In the genomic region with DNA sequence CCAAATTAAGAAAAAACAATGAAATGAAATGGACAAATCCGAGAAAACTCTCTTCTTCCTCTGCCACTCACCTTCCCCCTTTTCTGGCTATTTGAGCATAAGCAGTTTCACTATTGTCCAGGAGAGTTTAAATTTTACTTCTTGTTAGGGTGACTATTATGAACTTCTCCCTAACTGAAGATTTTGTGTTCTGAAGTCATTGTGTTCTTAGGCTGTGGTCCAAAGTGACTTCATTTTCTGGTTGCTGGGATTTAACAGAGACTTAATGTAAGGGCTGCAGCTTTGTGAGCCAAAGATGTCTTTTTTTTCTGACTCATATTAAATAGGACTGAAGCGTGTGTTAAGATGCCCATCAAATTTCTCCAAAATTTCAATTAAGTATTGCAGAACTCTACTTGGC, we compare ENCODE assay signal across 10 cellular contexts. TPM values are rescaled to one million over a fixed set of nuclear protein-coding genes. Genes with fewer than 3 reads are reported as not detected.
DNase-seq lines count a peak whose midpoint lies in the region; ATAC-seq and TF ChIP-seq lines count a peak whose summit lies in the region.
"Had no signal": no experiment of that assay in that cellular context is flagged by ENCODE, and none has a peak within 500 bp of the region (broad histone marks: within the 10 kb centered on the region; RNA-seq: fewer than 3 reads in every experiment).

No MANE protein-coding gene starts in this region.

- DNase-seq in EL = peak; percentile 97
- peak; percentile 8 to 54 for DNase-seq in foreskin keratinocyte
- DNase-seq in retinal pigment epithelial cell (ENCODE audit: low read depth) = peak; percentile 64
- no peak for DNase-seq in stimulated activated CD4-positive, alpha-beta T cell treated with anti-CD3 and anti-CD28 coated beads, Interleukin-12 subunit alpha, Interleukin-12 subunit beta, amount 100 ng/mL, for 4 hours
- no peak for DNase-seq in NCI-H187 (lab: John Stamatoyannopoulos, UW)
- no peak for DNase-seq in CD8-positive, alpha-beta memory T cell
- no peak for DNase-seq in activated CD4-positive, alpha-beta T cell treated with anti-CD3 and anti-CD28 coated beads for 48 hours
- DNase-seq: activated naive CD4-positive, alpha-beta T cell treated with anti-CD3 and anti-CD28 coated beads for 36 hours had no signal

- H3K27ac ChIP-seq in foreskin keratinocyte = no peak overlapping the region
- H3K27ac ChIP-seq in CD8-positive, alpha-beta memory T cell (ENCODE audit: low read depth, low read length) = no peak overlapping the region
- H3K27ac ChIP-seq: neutrophil had no signal

- H3K4me1 Mint-ChIP-seq in CD8-positive, alpha-beta memory T cell = no peaks in the 10 kb centered on the region

- CTCF ChIA-PET in CD8-positive, alpha-beta memory T cell (lab: Charles Lee) = no interaction called here

- no peaks in the 10 kb centered on the region for H3K9me3 ChIP-seq in CD8-positive, alpha-beta memory T cell (ENCODE audit: low read length)
- H3K9me3 ChIP-seq: neutrophil had no signal

- H3K27ac Mint-ChIP-seq in CD8-positive, alpha-beta memory T cell = no peak overlapping the region
- H3K27ac Mint-ChIP-seq: activated naive CD4-positive, alpha-beta T cell treated with anti-CD3 and anti-CD28 coated beads for 36 hours had no signal

- no peak overlapping the region for H3K4me3 Mint-ChIP-seq in CD8-positive, alpha-beta memory T cell
- H3K4me3 Mint-ChIP-seq: activated naive CD4-positive, alpha-beta T cell treated with anti-CD3 and anti-CD28 coated beads for 36 hours had no signal

- H3K4me3 ChIP-seq in WI38 (ENCODE audit: low read depth, low read length) (peak overlapping the region; percentile 31), retinal pigment epithelial cell (ENCODE audit: low read length) (no peak overlapping the region)
- no peak overlapping the region for H3K4me3 ChIP-seq in CD8-positive, alpha-beta memory T cell (ENCODE audit: low read length)

- no peak for TF ChIP-seq CTCF in WI38 (IDR thresholded peaks at IDR 0.05; ENCODE audit: low read depth, low read length)
- no peak for TF ChIP-seq CTCF in foreskin keratinocyte (conservative IDR thresholded peaks at IDR 0.05)
- TF ChIP-seq CTCF in retinal pigment epithelial cell (conservative IDR thresholded peaks at IDR 0.05; ENCODE audit: low read depth, low read length) = no peak

- POLR2A ChIA-PET in CD8-positive, alpha-beta memory T cell (lab: Charles Lee) = no interaction called here

- H3K4me1 ChIP-seq in foreskin keratinocyte = peaks cover 9% of the 10 kb centered on the region
- H3K4me1 ChIP-seq in CD8-positive, alpha-beta memory T cell (ENCODE audit: insufficient read depth, low read length) = no peaks in the 10 kb centered on the region

- no peaks in the 10 kb centered on the region for H3K36me3 Mint-ChIP-seq in CD8-positive, alpha-beta memory T cell

- peaks cover 7 to 16% (median 13%) of the 10 kb centered on the region in 5 donors for H3K9me3 Mint-ChIP-seq in CD8-positive, alpha-beta memory T cell

- peaks cover 13 to 24% of the 10 kb centered on the region in 2 donors for H3K27me3 Mint-ChIP-seq in CD8-positive, alpha-beta memory T cell

- no peaks in the 10 kb centered on the region for H3K27me3 ChIP-seq in foreskin keratinocyte
- no peaks in the 10 kb centered on the region for H3K27me3 ChIP-seq in CD8-positive, alpha-beta memory T cell (ENCODE audit: insufficient read depth, low read length, poor library complexity, severe bottlenecking)
- H3K27me3 ChIP-seq: neutrophil had no signal

- H3K36me3 ChIP-seq in CD8-positive, alpha-beta memory T cell (ENCODE audit: insufficient read depth, low read length) = no peaks in the 10 kb centered on the region
- H3K36me3 ChIP-seq: neutrophil had no signal

- no peak for ATAC-seq in foreskin keratinocyte

RNA-seq across cellular contexts. Expression of a gene that starts 46.5 kb away (rescaled TPM):
- 86.4 and 89.3 TPM in 2 replicates for total RNA-seq in foreskin keratinocyte
- polyA plus RNA-seq in foreskin keratinocyte = 29.5 and 32.3 TPM in 2 replicates
- total RNA-seq in CD8-positive, alpha-beta memory T cell = under 1 TPM; 0.09 to 0.53 TPM
- not detected for polyA plus RNA-seq in CD8-positive, alpha-beta memory T cell

Comparison
In these comparisons a context has a peak if more than half of its experiments do, and no peak if none do; other contexts are left out.
1. DNase-seq: peak in EL (single experiment), foreskin keratinocyte (2 of 2) and retinal pigment epithelial cell (single experiment); none in stimulated activated CD4-positive, alpha-beta T cell treated with anti-CD3 and anti-CD28 coated beads, Interleukin-12 subunit alpha, Interleukin-12 subunit beta, amount 100 ng/mL, for 4 hours (single experiment), NCI-H187 (0 of 2), CD8-positive, alpha-beta memory T cell (0 of 5) and activated CD4-positive, alpha-beta T cell treated with anti-CD3 and anti-CD28 coated beads for 48 hours (single experiment).
2. RNA of a gene that starts 46.5 kb away (total RNA-seq): 86.4 to 89.3 TPM in foreskin keratinocyte; 0.09 to 0.53 TPM in CD8-positive, alpha-beta memory T cell; every median in the first group is over 10 times any median in the second.